In genomic region chr6:79396625-79397024, GRCh38 we compare ENCODE assay signal across 30 cellular contexts.
"Had no signal": no experiment of that assay in that cellular context is flagged by ENCODE, and none has a peak within 500 bp of the region (broad histone marks: within the 10 kb centered on the region; RNA-seq: fewer than 3 reads in every experiment).

No MANE protein-coding gene starts in this region.

- H3K36me3 ChIP-seq: colonic mucosa, esophagus muscularis mucosa, esophagus squamous epithelium, gastrocnemius medialis, gastroesophageal sphincter, heart left ventricle, heart right ventricle had no signal

- H2AFZ ChIP-seq: hepatocyte had no signal

- H3K4me1 ChIP-seq: colonic mucosa, esophagus muscularis mucosa, esophagus squamous epithelium, foreskin keratinocyte, gastrocnemius medialis, gastroesophageal sphincter, heart right ventricle had no signal

- H3K79me2 ChIP-seq: hepatocyte had no signal

- H3K9me3 ChIP-seq: colonic mucosa, esophagus muscularis mucosa, esophagus squamous epithelium, gastrocnemius medialis, gastroesophageal sphincter, heart left ventricle had no signal

- H3K4me2 ChIP-seq: hepatocyte had no signal

- DNase-seq: colonic mucosa; cortex of kidney; dermis blood vessel endothelial cell; dorsolateral prefrontal cortex; effector CD4-positive, alpha-beta T cell; effector memory CD4-positive, alpha-beta T cell; effector memory CD8-positive, alpha-beta T cell; endodermal cell; erythroblast; esophagus squamous epithelium; foreskin fibroblast; foreskin keratinocyte; foreskin melanocyte; gastrocnemius medialis; glutamatergic neuron; head of caudate nucleus; heart left ventricle; heart right ventricle; hippocampal formation had no signal

- H3K27me3 ChIP-seq: colonic mucosa, dorsolateral prefrontal cortex, esophagus muscularis mucosa, esophagus squamous epithelium, foreskin keratinocyte, gastrocnemius medialis, gastroesophageal sphincter, heart left ventricle, heart right ventricle, hepatocyte had no signal

- H3K27me3 Mint-ChIP-seq: dendritic cell treated with granulocyte-macrophage colony-stimulating factor and Interleukin-4, amounts not matched to agents 40 ng/mL and 50 ng/mL, for 4 days; effector memory CD8-positive, alpha-beta T cell had no signal

- ATAC-seq: effector memory CD8-positive, alpha-beta T cell; esophagus mucosa; foreskin keratinocyte; gastrocnemius medialis; gastroesophageal sphincter; heart left ventricle; heart right ventricle had no signal

- H3K27ac Mint-ChIP-seq: dendritic cell treated with granulocyte-macrophage colony-stimulating factor and Interleukin-4, amounts not matched to agents 40 ng/mL and 50 ng/mL, for 4 days; effector memory CD8-positive, alpha-beta T cell; endodermal cell had no signal

- FAIRE-seq: colon, endometrium, endothelial cell of umbilical vein, frontal cortex had no signal

- H3K27ac ChIP-seq: colonic mucosa, coronary artery, dorsolateral prefrontal cortex, epithelial cell of prostate, esophagus muscularis mucosa, esophagus squamous epithelium, foreskin keratinocyte, gastrocnemius medialis, gastroesophageal sphincter, heart left ventricle, heart right ventricle, hepatocyte had no signal

- H3K4me3 Mint-ChIP-seq: dendritic cell treated with granulocyte-macrophage colony-stimulating factor and Interleukin-4, amounts not matched to agents 40 ng/mL and 50 ng/mL, for 4 days; effector memory CD8-positive, alpha-beta T cell; endodermal cell had no signal

- H3K4me3 ChIP-seq: colonic mucosa, coronary artery, dorsolateral prefrontal cortex, esophagus muscularis mucosa, esophagus squamous epithelium, gastrocnemius medialis, gastroesophageal sphincter, heart left ventricle, heart right ventricle, hepatocyte had no signal
